Comparison of ENCODE assay signal across 22 cellular contexts in the genomic region with DNA sequence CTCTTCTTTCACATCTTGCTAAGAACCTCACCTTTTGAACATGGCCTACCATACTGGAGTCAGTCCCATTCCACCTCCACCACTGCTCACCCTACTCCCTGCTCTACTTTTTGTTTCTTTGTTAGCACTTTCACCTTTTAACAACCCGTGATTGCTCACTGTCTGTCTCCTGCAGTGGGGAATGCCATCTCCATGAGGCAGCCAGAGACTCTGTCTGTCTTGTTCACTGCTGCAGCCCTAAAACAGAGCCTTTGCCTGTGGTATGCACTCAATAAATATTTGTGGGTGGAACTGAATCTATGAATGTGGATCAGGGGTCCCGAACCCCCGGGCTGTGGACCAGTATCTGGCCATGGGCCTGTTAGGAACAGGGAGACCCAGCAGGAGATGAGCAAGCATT. TPM values are rescaled to one million over a fixed set of nuclear protein-coding genes. Genes with fewer than 3 reads are reported as not detected.
DNase-seq lines count a peak whose midpoint lies in the region; ATAC-seq and TF ChIP-seq lines count a peak whose summit lies in the region.
"Had no signal": no experiment of that assay in that cellular context is flagged by ENCODE, and none has a peak within 500 bp of the region (broad histone marks: within the 10 kb centered on the region; RNA-seq: fewer than 3 reads in every experiment).

No MANE protein-coding gene starts in this region.

- H2BK120ac ChIP-seq in mesenchymal stem cell (ENCODE audit: low read depth, low read length) = no peak overlapping the region

- H4K20me1 ChIP-seq in Loucy (ENCODE audit: insufficient read depth, low read length, poor library complexity, severe bottlenecking) (no peaks in the 10 kb centered on the region), smooth muscle cell (ENCODE audit: low read depth) (no peaks in the 10 kb centered on the region)

- H3K36me3 ChIP-seq in Loucy (ENCODE audit: insufficient read depth, low read length) (no peaks in the 10 kb centered on the region), mesenchymal stem cell (ENCODE audit: control insufficient read depth in 1 of 2, insufficient read depth in 2 of 2, low read depth in 1 of 2, low read length in 2 of 2) (no peaks in the 10 kb centered on the region), smooth muscle cell (ENCODE audit: low read depth) (no peaks in the 10 kb centered on the region)
- H3K36me3 ChIP-seq: SJCRH30 had no signal

- no peak overlapping the region for H3K18ac ChIP-seq in mesenchymal stem cell (ENCODE audit: low read depth in 1 of 2, low read length in 2 of 2)

- peak overlapping the region; percentile 43 for H3K9ac ChIP-seq in Loucy (ENCODE audit: low read depth, low read length, poor library complexity, severe bottlenecking)
- H3K9ac ChIP-seq in mesenchymal stem cell (ENCODE audit: low read length) = no peak overlapping the region
- H3K9ac ChIP-seq in smooth muscle cell (ENCODE audit: low read depth) = no peak overlapping the region

- ATAC-seq in GM19035 (IDR thresholded peaks at IDR 0.05; ENCODE audit: unreplicated experiment) = no peak
- ATAC-seq in esophagus mucosa = no peak

- no peaks in the 10 kb centered on the region for H3K79me1 ChIP-seq in mesenchymal stem cell (replicated peaks; ENCODE audit: low read length, poor library complexity, severe bottlenecking)

- H3K4me2 ChIP-seq in Loucy (ENCODE audit: low read depth, low read length, poor library complexity, severe bottlenecking) = peak overlapping the region; percentile 51
- no peak overlapping the region for H3K4me2 ChIP-seq in mesenchymal stem cell (ENCODE audit: low read length, poor library complexity, severe bottlenecking)
- peak overlapping the region; percentile 7 for H3K4me2 ChIP-seq in smooth muscle cell
- H3K4me2 ChIP-seq: PC-9 had no signal

- no peak overlapping the region for H2AK5ac ChIP-seq in mesenchymal stem cell (ENCODE audit: low read length, severe bottlenecking)

- H3K27me3 ChIP-seq in Loucy (ENCODE audit: insufficient read depth, low read length, poor library complexity, severe bottlenecking) (no peaks in the 10 kb centered on the region), mesenchymal stem cell (ENCODE audit: control insufficient read depth in 1 of 2, insufficient read depth in 1 of 2, low read length in 2 of 2) (peaks cover 30 to 32% of the 10 kb centered on the region in 2 experiments), smooth muscle cell (ENCODE audit: low read depth) (no peaks in the 10 kb centered on the region)
- H3K27me3 ChIP-seq: SJCRH30 had no signal

- H3K79me2 ChIP-seq in Loucy (ENCODE audit: insufficient read depth, low read length) = no peaks in the 10 kb centered on the region
- no peaks in the 10 kb centered on the region for H3K79me2 ChIP-seq in smooth muscle cell (ENCODE audit: low read depth)

- no peak for TF ChIP-seq CTCF in Loucy (conservative IDR thresholded peaks at IDR 0.05; ENCODE audit: low read length)
- TF ChIP-seq CTCF in choroid plexus epithelial cell (conservative IDR thresholded peaks at IDR 0.05; ENCODE audit: low read depth, low read length) = no peak
- no peak for TF ChIP-seq CTCF in smooth muscle cell (IDR thresholded peaks at IDR 0.05; ENCODE audit: borderline replicate concordance, insufficient read depth, poor library complexity, severe bottlenecking)

- H3K4ac ChIP-seq in mesenchymal stem cell (ENCODE audit: low read depth in 1 of 2, low read length in 2 of 2) = no peak overlapping the region

- no peak overlapping the region for H3K14ac ChIP-seq in mesenchymal stem cell (ENCODE audit: low read length in 2 of 2)

- 26% methylated on average over 3 of the region's 3 CpGs for WGBS in mesenchymal stem cell
- 2% methylated on average over 3 of the region's 3 CpGs for WGBS in smooth muscle cell (ENCODE audit: low lambda C conversion rate)

- H3K27ac ChIP-seq in mesenchymal stem cell (ENCODE audit: low read length, poor library complexity, severe bottlenecking) (no peak overlapping the region), smooth muscle cell (ENCODE audit: low read depth) (peak overlapping the region; percentile 42)
- H3K27ac ChIP-seq: C4-2B, PC-9, RWPE1, SJCRH30 had no signal

- no peak overlapping the region for H3K4me3 ChIP-seq in Loucy (ENCODE audit: low read length, poor library complexity, severe bottlenecking)
- no peak overlapping the region for H3K4me3 ChIP-seq in choroid plexus epithelial cell (ENCODE audit: low read depth, low read length)
- H3K4me3 ChIP-seq in mesenchymal stem cell (ENCODE audit: insufficient read depth in 1 of 2, low read depth in 1 of 2, low read length in 2 of 2) = no peak overlapping the region
- H3K4me3 ChIP-seq in smooth muscle cell = no peak overlapping the region
- H3K4me3 ChIP-seq: PC-9, SJCRH30 had no signal

- H3K9me3 ChIP-seq in Loucy (ENCODE audit: insufficient read depth, low read depth, low read length) (no peaks in the 10 kb centered on the region), mesenchymal stem cell (ENCODE audit: control insufficient read depth, low read length) (no peaks in the 10 kb centered on the region), smooth muscle cell (replicated peaks; ENCODE audit: low read depth) (no peaks in the 10 kb centered on the region)
- H3K9me3 ChIP-seq: SJCRH30 had no signal

- H3F3A ChIP-seq in Loucy (ENCODE audit: low read depth) (no peaks in the 10 kb centered on the region), smooth muscle cell (ENCODE audit: low read depth) (no peaks in the 10 kb centered on the region)

- H2BK12ac ChIP-seq in mesenchymal stem cell (ENCODE audit: low read length in 2 of 2) = peak overlapping the region in 1 of 2 experiments; percentile 37

- no peak overlapping the region for H4K8ac ChIP-seq in mesenchymal stem cell (ENCODE audit: low read length)

- H3K23ac ChIP-seq in mesenchymal stem cell (ENCODE audit: low read length in 2 of 2) = no peak overlapping the region

- H3K9me2 ChIP-seq in Loucy (replicated peaks; ENCODE audit: low read depth, low read length) = no peaks in the 10 kb centered on the region

- no peak overlapping the region for H2BK5ac ChIP-seq in mesenchymal stem cell (ENCODE audit: low read depth, low read length, poor library complexity, severe bottlenecking)

- peak; percentile 65 for DNase-seq in choroid plexus epithelial cell (ENCODE audit: low read depth)
- peak; percentile 16 for DNase-seq in mesenchymal stem cell
- DNase-seq in smooth muscle cell (lab: John Stamatoyannopoulos, UW; ENCODE audit: unreplicated experiment) = no peak
- DNase-seq in NCI-H526 treated with DMSO at 0.1 percent for 48 hours (lab: John Stamatoyannopoulos, UW) = no peak
- DNase-seq in NCI-H1436 treated with DMSO at 0.1 percent for 48 hours (lab: John Stamatoyannopoulos, UW) = no peak
- DNase-seq: DND-41, GDM1, GOT3, Kasumi-1, MM.1S, NCI-H1092, NCI-H146, NCI-H2029 treated with DMSO at 0.1 percent for 48 hours, NCI-H510A treated with DMSO at 0.1 percent for 48 hours, NCI-H82, PC-9, SJCRH30 had no signal

- H4K91ac ChIP-seq in mesenchymal stem cell (ENCODE audit: low read length) = no peak overlapping the region

- no peak overlapping the region for H2BK15ac ChIP-seq in mesenchymal stem cell (ENCODE audit: low read depth, poor library complexity, severe bottlenecking)

- H2AFZ ChIP-seq in Loucy (ENCODE audit: low read length) (peak overlapping the region; percentile 32; the same call in 1 of the 2 replicates), mesenchymal stem cell (ENCODE audit: low read depth, low read length) (no peak overlapping the region), smooth muscle cell (ENCODE audit: low read depth) (no peak overlapping the region)
- H2AFZ ChIP-seq: PC-9 had no signal

- peaks cover 33% of the 10 kb centered on the region for H3K4me1 ChIP-seq in Loucy (ENCODE audit: insufficient read depth, low read length, poor library complexity, severe bottlenecking)
- peaks cover 15% of the 10 kb centered on the region for H3K4me1 ChIP-seq in mesenchymal stem cell (ENCODE audit: control insufficient read depth, insufficient read depth, low read depth, low read length)
- peaks cover 27% of the 10 kb centered on the region for H3K4me1 ChIP-seq in smooth muscle cell (ENCODE audit: low read depth)

RNA-seq across cellular contexts. Expression of a gene that starts 16.5 kb away (rescaled TPM):
- polyA plus RNA-seq in mesenchymal stem cell (2013, experiment 1 of 2) = 42.9 TPM
- polyA plus RNA-seq in mesenchymal stem cell (2013, experiment 2 of 2) = 39.2 TPM
- total RNA-seq in smooth muscle cell (46.9 and 53.2 TPM in 2 replicates), esophagus mucosa (46.3 TPM)
- 39.7 and 50.9 TPM in 2 replicates for polyA plus RNA-seq in smooth muscle cell

Comparison
In these comparisons a context has a peak if more than half of its experiments do, and no peak if none do; other contexts are left out.
1. DNase-seq: peak in choroid plexus epithelial cell (single experiment) and mesenchymal stem cell (single experiment); none in smooth muscle cell (single experiment), NCI-H526 treated with DMSO at 0.1 percent for 48 hours (single experiment) and NCI-H1436 treated with DMSO at 0.1 percent for 48 hours (single experiment).